Comparison of ENCODE assay signal across 8 cellular contexts in the genomic region with DNA sequence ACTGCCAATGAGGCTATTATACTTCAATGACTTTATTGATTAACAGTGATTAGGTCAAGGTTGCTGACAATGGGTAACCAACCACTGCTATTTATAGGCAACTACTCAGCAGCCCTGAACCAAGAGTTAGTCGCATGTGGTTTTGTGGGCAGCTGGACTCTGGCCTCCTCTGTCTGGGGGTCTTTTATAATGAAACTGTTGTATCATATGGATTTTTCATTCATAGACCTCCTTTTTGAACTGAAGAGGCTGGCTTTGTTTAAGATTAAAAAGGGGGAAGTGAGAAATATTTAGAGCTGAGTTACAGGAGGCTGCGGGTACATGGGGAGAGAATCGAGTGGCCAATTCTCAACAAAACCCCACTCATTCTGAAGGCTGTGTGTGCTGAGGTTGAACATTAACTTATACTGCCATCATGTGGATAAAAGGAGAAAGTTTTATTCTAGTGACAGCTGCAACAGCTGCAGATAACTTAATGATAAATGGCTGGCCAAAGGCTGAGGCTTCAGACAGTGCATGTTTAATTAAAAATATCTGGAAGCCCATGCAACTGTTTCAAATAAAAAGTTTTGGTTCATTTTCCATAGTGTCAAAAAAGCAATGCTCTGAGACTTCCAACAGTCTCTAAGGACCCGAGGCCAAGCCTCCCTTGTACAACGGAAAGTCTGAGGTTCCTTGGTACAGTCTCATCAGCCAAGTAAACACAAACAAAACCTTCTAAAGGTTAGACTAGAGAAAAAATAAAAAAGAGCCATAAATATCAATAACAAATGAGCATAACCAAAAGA.
A peak's percentile ranks its signal among the peaks of the same experiment; 100 is the strongest.
DNase-seq lines count a peak whose midpoint lies in the region; ATAC-seq and TF ChIP-seq lines count a peak whose summit lies in the region.

No MANE protein-coding gene starts in this region.

- H2AFZ ChIP-seq in PC-3 (ENCODE audit: low read length): no peak overlapping the region

- no peaks in the 10 kb centered on the region for H3K27me3 Mint-ChIP-seq in stimulated activated memory B cell treated with anti-CD40 and anti-IgM and Interleukin-4, amounts not matched to agents 10 μg/mL and 1 μg/mL and 100 μg/mL, for 72 hours

- CTCF ChIA-PET in PC-3 (lab: Charles Lee): interaction anchor here (0.6 kb wide), 2 partner anchors 715 to 1638 kb away, joined by 3 read pairs; no protein-coding TSS in a partner anchor

- no peaks in the 10 kb centered on the region for H3K36me3 Mint-ChIP-seq in stimulated activated memory B cell treated with anti-CD40 and anti-IgM and Interleukin-4, amounts not matched to agents 10 μg/mL and 1 μg/mL and 100 μg/mL, for 72 hours

- no peaks in the 10 kb centered on the region for H3K4me1 Mint-ChIP-seq in stimulated activated memory B cell treated with anti-CD40 and anti-IgM and Interleukin-4, amounts not matched to agents 10 μg/mL and 1 μg/mL and 100 μg/mL, for 72 hours

- H3K9me3 ChIP-seq in PC-3 (ENCODE audit: low read length) (no peaks in the 10 kb centered on the region), tibial artery (no peaks in the 10 kb centered on the region)

- H3K4me3 Mint-ChIP-seq in stimulated activated memory B cell treated with anti-CD40 and anti-IgM and Interleukin-4, amounts not matched to agents 10 μg/mL and 1 μg/mL and 100 μg/mL, for 72 hours: no peak overlapping the region

- H3K9me3 Mint-ChIP-seq in stimulated activated memory B cell treated with anti-CD40 and anti-IgM and Interleukin-4, amounts not matched to agents 10 μg/mL and 1 μg/mL and 100 μg/mL, for 72 hours: peaks cover 2% of the 10 kb centered on the region

- H3K4me2 ChIP-seq in PC-3 (ENCODE audit: low read length): peak overlapping the region; percentile 52; the same call in 1 of the 2 replicates

- no peak overlapping the region for H3K4me3 ChIP-seq in GM06990 (replicated peaks; ENCODE audit: low read depth, low read length)
- no peak overlapping the region for H3K4me3 ChIP-seq in PC-3 (ENCODE audit: low read length)
- H3K4me3 ChIP-seq in fibroblast of the aortic adventitia (ENCODE audit: low read depth, low read length): no peak overlapping the region
- no peak overlapping the region for H3K4me3 ChIP-seq in tibial artery

- H3K36me3 ChIP-seq in GM06990 (ENCODE audit: control insufficient read depth, insufficient read depth, low read length) (no peaks in the 10 kb centered on the region), PC-3 (ENCODE audit: low read depth, low read length) (no peaks in the 10 kb centered on the region), tibial artery (no peaks in the 10 kb centered on the region)

- H3K4me1 ChIP-seq in PC-3 (ENCODE audit: insufficient read depth, low read length) (peaks cover 18% of the 10 kb centered on the region), tibial artery (no peaks in the 10 kb centered on the region)

- no peaks in the 10 kb centered on the region for H3K79me2 ChIP-seq in PC-3 (ENCODE audit: low read length)

- H3F3A ChIP-seq in PC-3 (ENCODE audit: low read length, unreplicated experiment): no peaks in the 10 kb centered on the region

- POLR2A ChIA-PET in PC-3 (lab: Charles Lee; ENCODE audit: unreplicated experiment): interaction anchor here (0.7 kb wide), 1 partner anchor 9 kb away, joined by 4 read pairs; no protein-coding TSS in a partner anchor

- TF ChIP-seq CTCF in GM06990 (IDR thresholded peaks at IDR 0.05; ENCODE audit: insufficient read depth, low read length, poor library complexity, severe bottlenecking) (peak; percentile 23), PC-3 (conservative IDR thresholded peaks at IDR 0.05; ENCODE audit: low read depth, low read length) (peak; percentile 71), fibroblast of the aortic adventitia (IDR thresholded peaks at IDR 0.05; ENCODE audit: insufficient read depth, low read length) (peak; percentile 35), tibial artery (IDR thresholded peaks at IDR 0.05) (peak; percentile 35 to 36)

- intact Hi-C loops in PC-3 (cut with micrococcal nuclease): loop anchor here (5.0 kb wide), 1 partner anchor 1227 kb away; a partner anchor contains a TSS
- intact Hi-C loops in tibial artery (cut with DNase I; ENCODE audit: low total_unique reads): loop anchor here (10.0 kb wide), 1 partner anchor 1639 kb away; no protein-coding TSS in a partner anchor

- no peaks in the 10 kb centered on the region for H3K27me3 ChIP-seq in GM06990 (replicated peaks; ENCODE audit: control insufficient read depth, insufficient read depth, low read length)
- H3K27me3 ChIP-seq in PC-3 (ENCODE audit: low read length): no peaks in the 10 kb centered on the region
- H3K27me3 ChIP-seq in tibial artery: no peaks in the 10 kb centered on the region

- no peaks in the 10 kb centered on the region for H3K9me2 ChIP-seq in PC-3 (replicated peaks; ENCODE audit: low read length)

- no TSS peak for BruUV-seq in PC-3 (replicated peaks; lab: Mats Ljungman, UMichigan)

- H3K9ac ChIP-seq in PC-3 (ENCODE audit: low read length): no peak overlapping the region

- H4K20me1 ChIP-seq in PC-3 (ENCODE audit: low read length): no peaks in the 10 kb centered on the region

- DNase-seq in GM06990 (ENCODE audit: extremely low read depth, insufficient read length) (no peak), PC-3 (peak; percentile 70), fibroblast of the aortic adventitia (ENCODE audit: low read depth) (peak; percentile 84), tibial artery (no peak), T-helper 9 cell (no peak)

- H3K27ac Mint-ChIP-seq in stimulated activated memory B cell treated with anti-CD40 and anti-IgM and Interleukin-4, amounts not matched to agents 10 μg/mL and 1 μg/mL and 100 μg/mL, for 72 hours: no peak overlapping the region

- no peak overlapping the region for H3K27ac ChIP-seq in PC-3 (ENCODE audit: low read length)
- H3K27ac ChIP-seq in tibial artery: no peak overlapping the region

- ATAC-seq in GM21381 (IDR thresholded peaks at IDR 0.05; ENCODE audit: unreplicated experiment): peak; percentile 91
- peak; percentile 93 for ATAC-seq in HG03460 (IDR thresholded peaks at IDR 0.05; ENCODE audit: unreplicated experiment)
- ATAC-seq in PC-3: peak; percentile 90
- no peak for ATAC-seq in stimulated activated memory B cell treated with anti-CD40 and anti-IgM and Interleukin-4, amounts not matched to agents 10 μg/mL and 1 μg/mL and 100 μg/mL, for 72 hours

Comparison
In these comparisons a context has a peak if more than half of its experiments do, and no peak if none do; other contexts are left out.
1. DNase-seq: peak in PC-3 (single experiment) and fibroblast of the aortic adventitia (single experiment); none in GM06990 (single experiment), tibial artery (0 of 2) and T-helper 9 cell (single experiment).
2. Peak in every context shown above with its lines, with median percentiles within 50 percentile points of each other: CTCF ChIP-seq.